38 cellular contexts compared by ENCODE assay signal in the genomic region with DNA sequence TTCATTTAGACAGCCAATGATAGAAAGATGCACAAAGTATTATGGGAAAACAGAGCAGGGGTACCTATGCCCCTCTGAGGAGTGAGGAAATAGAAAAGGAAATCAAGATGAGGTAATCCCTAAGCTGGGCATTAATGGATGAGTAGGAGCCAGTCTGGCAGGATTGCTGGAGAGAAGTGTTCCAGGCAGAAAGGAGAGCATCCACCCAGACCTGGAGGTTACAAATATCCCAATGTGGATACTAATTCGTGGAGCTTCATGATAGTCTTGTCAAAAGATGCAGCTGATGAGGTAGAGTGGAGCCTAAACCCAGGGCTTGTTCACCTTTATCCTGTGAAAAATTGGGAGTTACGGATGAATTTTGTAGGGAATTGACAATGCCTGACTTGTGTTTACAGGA.
"Had no signal": no experiment of that assay in that cellular context is flagged by ENCODE, and none has a peak within 500 bp of the region (broad histone marks: within the 10 kb centered on the region; RNA-seq: fewer than 3 reads in every experiment).

No MANE protein-coding gene starts in this region.

- H3K4me1 Mint-ChIP-seq: activated CD4-positive, alpha-beta memory T cell treated with anti-CD3 and anti-CD28 coated beads, Interleukin-2, amount 10 ng/mL, durations not matched to agents 7 days and 5 days; activated CD4-positive, alpha-beta T cell treated with anti-CD3 and anti-CD28 coated beads for 36 hours; activated CD4-positive, alpha-beta T cell treated with anti-CD3 and anti-CD28 coated beads, Interleukin-2, amount 10 ng/mL, durations not matched to agents 7 days and 5 days; activated CD8-positive, alpha-beta memory T cell treated with anti-CD3 and anti-CD28 coated beads, Interleukin-2, amount 10 ng/mL, durations not matched to agents 7 days and 5 days; activated naive CD4-positive, alpha-beta T cell treated with anti-CD3 and anti-CD28 coated beads, Interleukin-2, amount 10 ng/mL, durations not matched to agents 7 days and 5 days; activated naive CD4-positive, alpha-beta T cell treated with anti-CD3 and anti-CD28 coated beads, Interleukin-2, amount 50 U/mL, for 24 hours; activated naive CD8-positive, alpha-beta T cell treated with anti-CD3 and anti-CD28 coated beads, Interleukin-2, amount 10 ng/mL, durations not matched to agents 7 days and 5 days; activated naive CD8-positive, alpha-beta T cell treated with anti-CD3 and anti-CD28 coated beads, Interleukin-2, amount 50 U/mL, for 24 hours; central memory CD8-positive, alpha-beta T cell had no signal

- ATAC-seq: activated CD4-positive, alpha-beta T cell treated with anti-CD3 and anti-CD28 coated beads for 36 hours; activated CD8-positive, alpha-beta memory T cell treated with anti-CD3 and anti-CD28 coated beads, Interleukin-2, amount 10 ng/mL, durations not matched to agents 7 days and 5 days; activated CD8-positive, alpha-beta T cell treated with anti-CD3 and anti-CD28 coated beads, Interleukin-2, amount 10 ng/mL, durations not matched to agents 7 days and 5 days; activated naive CD8-positive, alpha-beta T cell treated with anti-CD3 and anti-CD28 coated beads, Interleukin-2, amount 50 U/mL, for 24 hours had no signal

- FAIRE-seq: bronchial epithelial cell, TTC549 had no signal

- H3K36me3 Mint-ChIP-seq: activated CD8-positive, alpha-beta memory T cell treated with anti-CD3 and anti-CD28 coated beads, Interleukin-2, amount 10 ng/mL, durations not matched to agents 7 days and 5 days; activated naive CD4-positive, alpha-beta T cell treated with anti-CD3 and anti-CD28 coated beads, Interleukin-2, amount 10 ng/mL, durations not matched to agents 7 days and 5 days; activated naive CD8-positive, alpha-beta T cell; activated naive CD8-positive, alpha-beta T cell treated with anti-CD3 and anti-CD28 coated beads, Interleukin-2, amount 10 ng/mL, durations not matched to agents 7 days and 5 days had no signal

- DNase-seq: activated B cell treated with CpG ODN at 0.5 μM for 24 hours; activated CD4-positive, alpha-beta memory T cell treated with anti-CD3 and anti-CD28 coated beads, Interleukin-2, amount 10 ng/mL, durations not matched to agents 7 days and 5 days; activated CD4-positive, alpha-beta T cell treated with anti-CD3 and anti-CD28 coated beads for 1 hour; activated CD4-positive, alpha-beta T cell treated with anti-CD3 and anti-CD28 coated beads for 36 hours; activated CD4-positive, alpha-beta T cell treated with anti-CD3 and anti-CD28 coated beads for 48 hours; activated CD4-positive, alpha-beta T cell treated with anti-CD3 and anti-CD28 coated beads, Interleukin-2, amount 10 ng/mL, durations not matched to agents 7 days and 5 days; activated CD4-positive, alpha-beta T cell treated with anti-CD3 and anti-CD28 coated beads, Interleukin-2, amount 50 U/mL, for 48 hours; activated CD8-positive, alpha-beta memory T cell treated with anti-CD3 and anti-CD28 coated beads for 24 hours; activated CD8-positive, alpha-beta memory T cell treated with anti-CD3 and anti-CD28 coated beads, Interleukin-2, amount 10 ng/mL, durations not matched to agents 7 days and 5 days; activated CD8-positive, alpha-beta memory T cell treated with anti-CD3 and anti-CD28 coated beads, Interleukin-2, amount 50 U/mL, for 48 hours; activated CD8-positive, alpha-beta T cell treated with anti-CD3 and anti-CD28 coated beads, Interleukin-2, amount 10 ng/mL, durations not matched to agents 7 days and 5 days; activated effector memory CD4-positive, alpha-beta T cell treated with Interleukin-2 at 50 U/mL for 16 hours; activated gamma-delta T cell; activated naive CD4-positive, alpha-beta T cell treated with anti-CD3 and anti-CD28 coated beads, Interleukin-2, amount 10 ng/mL, durations not matched to agents 7 days and 5 days; activated naive CD4-positive, alpha-beta T cell treated with Interleukin-2 at 50 U/mL for 16 hours; activated naive CD8-positive, alpha-beta T cell treated with anti-CD3 and anti-CD28 coated beads, Interleukin-2, amount 10 ng/mL, durations not matched to agents 7 days and 5 days; activated naive CD8-positive, alpha-beta T cell treated with anti-CD3 and anti-CD28 coated beads, Interleukin-2, amount 50 U/mL, for 24 hours; activated T-cell treated with anti-CD3 and anti-CD28 coated beads, Interleukin-2, amount 50 U/mL, for 24 hours; activated T-cell treated with anti-CD3 and anti-CD28 coated beads, Interleukin-2, amount 50 U/mL, for 48 hours; amygdala; anterior cingulate cortex; caudate nucleus; cerebellar nuclear complex; T-helper 1 cell; T-helper 2 cell; T-helper 9 cell had no signal

- H3K36me3 ChIP-seq: ascending aorta, cardiac muscle cell had no signal

- H3K27me3 ChIP-seq: ascending aorta, cardiac muscle cell had no signal

- H3K27ac Mint-ChIP-seq: activated B cell treated with CpG ODN at 0.5 μM for 24 hours; activated CD4-positive, alpha-beta memory T cell treated with anti-CD3 and anti-CD28 coated beads, Interleukin-2, amount 10 ng/mL, durations not matched to agents 7 days and 5 days; activated CD4-positive, alpha-beta T cell treated with anti-CD3 and anti-CD28 coated beads for 36 hours; activated CD4-positive, alpha-beta T cell treated with anti-CD3 and anti-CD28 coated beads, Interleukin-2, amount 10 ng/mL, durations not matched to agents 7 days and 5 days; activated CD8-positive, alpha-beta memory T cell treated with anti-CD3 and anti-CD28 coated beads, Interleukin-2, amount 10 ng/mL, durations not matched to agents 7 days and 5 days; activated CD8-positive, alpha-beta T cell treated with anti-CD3 and anti-CD28 coated beads, Interleukin-2, amount 10 ng/mL, durations not matched to agents 7 days and 5 days; activated naive CD4-positive, alpha-beta T cell treated with anti-CD3 and anti-CD28 coated beads, Interleukin-2, amount 10 ng/mL, durations not matched to agents 7 days and 5 days; activated naive CD4-positive, alpha-beta T cell treated with anti-CD3 and anti-CD28 coated beads, Interleukin-2, amount 50 U/mL, for 24 hours; activated naive CD8-positive, alpha-beta T cell; activated naive CD8-positive, alpha-beta T cell treated with anti-CD3 and anti-CD28 coated beads, Interleukin-2, amount 10 ng/mL, durations not matched to agents 7 days and 5 days; activated naive CD8-positive, alpha-beta T cell treated with anti-CD3 and anti-CD28 coated beads, Interleukin-2, amount 50 U/mL, for 24 hours; activated T-cell treated with anti-CD3 and anti-CD28 coated beads, Interleukin-2, amount 50 U/mL, for 24 hours; activated T-helper 2 cell treated with anti-CD3 and anti-CD28 coated beads, Interferon-gamma antibody, Interleukin-2, Interleukin-4, amounts not matched to agents 10 μg/mL and 5 μg/mL and 100 μg/mL, durations not matched to agents 14 hours and 24 hours and 36 hours; brain; T-helper 1 cell treated with Interleukin-12 subunit alpha and Interleukin-12 subunit beta and Interleukin-4 antibody, amounts not matched to agents 30 μg/mL and 1 μg/mL, for 36 hours; T-helper 2 cell treated with Interferon-gamma antibody and Interleukin-4, amounts not matched to agents 5 μg/mL and 100 μg/mL, for 36 hours had no signal

- H3K27me3 Mint-ChIP-seq: activated B cell treated with CpG ODN at 0.5 μM for 24 hours; activated CD4-positive, alpha-beta memory T cell treated with anti-CD3 and anti-CD28 coated beads, Interleukin-2, amount 10 ng/mL, durations not matched to agents 7 days and 5 days; activated CD4-positive, alpha-beta T cell treated with anti-CD3 and anti-CD28 coated beads for 36 hours; activated CD4-positive, alpha-beta T cell treated with anti-CD3 and anti-CD28 coated beads, Interleukin-2, amount 10 ng/mL, durations not matched to agents 7 days and 5 days; activated CD8-positive, alpha-beta memory T cell treated with anti-CD3 and anti-CD28 coated beads, Interleukin-2, amount 10 ng/mL, durations not matched to agents 7 days and 5 days; activated naive CD4-positive, alpha-beta T cell treated with anti-CD3 and anti-CD28 coated beads, Interleukin-2, amount 10 ng/mL, durations not matched to agents 7 days and 5 days; activated naive CD4-positive, alpha-beta T cell treated with anti-CD3 and anti-CD28 coated beads, Interleukin-2, amount 50 U/mL, for 24 hours; activated naive CD8-positive, alpha-beta T cell; activated naive CD8-positive, alpha-beta T cell treated with anti-CD3 and anti-CD28 coated beads, Interleukin-2, amount 10 ng/mL, durations not matched to agents 7 days and 5 days; activated T-cell treated with anti-CD3 and anti-CD28 coated beads, Interleukin-2, amount 50 U/mL, for 24 hours; central memory CD8-positive, alpha-beta T cell had no signal

- H3K4me3 Mint-ChIP-seq: activated B cell treated with CpG ODN at 0.5 μM for 24 hours; activated CD4-positive, alpha-beta memory T cell treated with anti-CD3 and anti-CD28 coated beads, Interleukin-2, amount 10 ng/mL, durations not matched to agents 7 days and 5 days; activated CD4-positive, alpha-beta T cell treated with anti-CD3 and anti-CD28 coated beads for 36 hours; activated CD4-positive, alpha-beta T cell treated with anti-CD3 and anti-CD28 coated beads, Interleukin-2, amount 10 ng/mL, durations not matched to agents 7 days and 5 days; activated CD8-positive, alpha-beta memory T cell treated with anti-CD3 and anti-CD28 coated beads, Interleukin-2, amount 10 ng/mL, durations not matched to agents 7 days and 5 days; activated CD8-positive, alpha-beta T cell treated with anti-CD3 and anti-CD28 coated beads, Interleukin-2, amount 10 ng/mL, durations not matched to agents 7 days and 5 days; activated naive CD4-positive, alpha-beta T cell treated with anti-CD3 and anti-CD28 coated beads, Interleukin-2, amount 10 ng/mL, durations not matched to agents 7 days and 5 days; activated naive CD4-positive, alpha-beta T cell treated with anti-CD3 and anti-CD28 coated beads, Interleukin-2, amount 50 U/mL, for 24 hours; activated naive CD8-positive, alpha-beta T cell; activated naive CD8-positive, alpha-beta T cell treated with anti-CD3 and anti-CD28 coated beads, Interleukin-2, amount 10 ng/mL, durations not matched to agents 7 days and 5 days; activated naive CD8-positive, alpha-beta T cell treated with anti-CD3 and anti-CD28 coated beads, Interleukin-2, amount 50 U/mL, for 24 hours; activated T-cell treated with anti-CD3 and anti-CD28 coated beads, Interleukin-2, amount 50 U/mL, for 24 hours; brain; central memory CD8-positive, alpha-beta T cell; T-helper 1 cell treated with Interleukin-12 subunit alpha and Interleukin-12 subunit beta and Interleukin-4 antibody, amounts not matched to agents 30 μg/mL and 1 μg/mL, for 36 hours; T-helper 2 cell treated with Interferon-gamma antibody and Interleukin-4, amounts not matched to agents 5 μg/mL and 100 μg/mL, for 36 hours had no signal

- H3K4me1 ChIP-seq: ascending aorta had no signal

- H3K4me3 ChIP-seq: ascending aorta, cardiac muscle cell had no signal

- H3K27ac ChIP-seq: ascending aorta, cardiac muscle cell, VCaP had no signal
